In the genomic region with DNA sequence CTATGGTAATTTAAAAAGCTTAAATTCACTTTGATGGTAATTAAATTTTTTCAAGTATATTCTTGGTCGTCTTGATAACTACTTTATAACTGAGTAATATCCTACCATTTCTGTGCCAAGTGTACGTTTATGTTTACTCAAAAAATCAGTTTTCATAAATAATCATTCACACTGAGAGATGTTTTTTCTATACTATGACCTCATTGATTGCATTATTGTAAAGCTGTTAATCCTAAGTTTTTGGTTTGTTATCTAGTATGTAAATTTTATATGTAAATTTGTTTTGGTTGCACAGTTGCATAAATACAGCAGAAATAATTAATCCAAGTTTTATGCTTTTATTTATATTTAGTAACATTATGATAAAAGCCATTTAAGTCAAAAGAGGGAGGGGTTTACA, we compare ENCODE assay signal across 38 cellular contexts.
"Had no signal": no experiment of that assay in that cellular context is flagged by ENCODE, and none has a peak within 500 bp of the region (broad histone marks: within the 10 kb centered on the region; RNA-seq: fewer than 3 reads in every experiment).

No MANE protein-coding gene starts in this region.

- H3K27ac ChIP-seq: adrenal gland, ascending aorta, cardiac muscle cell, VCaP had no signal

- H3K27me3 Mint-ChIP-seq: activated CD4-positive, alpha-beta memory T cell treated with anti-CD3 and anti-CD28 coated beads for 36 hours; activated CD4-positive, alpha-beta T cell treated with anti-CD3 and anti-CD28 coated beads, Interleukin-2, amount 10 ng/mL, durations not matched to agents 24 days and 14 days; activated CD8-positive, alpha-beta T cell treated with anti-CD3 and anti-CD28 coated beads for 36 hours; activated naive CD8-positive, alpha-beta T cell treated with anti-CD3 and anti-CD28 coated beads for 36 hours; central memory CD8-positive, alpha-beta T cell had no signal

- H3K9me3 Mint-ChIP-seq: activated B cell treated with CpG ODN at 0.5 μM for 24 hours; activated CD4-positive, alpha-beta memory T cell treated with anti-CD3 and anti-CD28 coated beads for 36 hours; activated CD4-positive, alpha-beta T cell treated with anti-CD3 and anti-CD28 coated beads, Interleukin-2, amount 10 ng/mL, durations not matched to agents 24 days and 14 days; activated naive CD8-positive, alpha-beta T cell treated with anti-CD3 and anti-CD28 coated beads for 36 hours; activated T-cell treated with anti-CD3 and anti-CD28 coated beads, Interleukin-2, amount 50 U/mL, for 4 hours; activated T-helper 1 cell treated with anti-CD3 and anti-CD28 coated beads, Interleukin-12 subunit alpha, Interleukin-12 subunit beta, Interleukin-2, Interleukin-4 antibody, amounts not matched to agents 30 ng/mL and 10 ng/mL and 1 ng/mL, durations not matched to agents 14 hours and 24 hours and 36 hours; T-helper 1 cell treated with Interleukin-12 subunit alpha and Interleukin-12 subunit beta and Interleukin-4 antibody, amounts not matched to agents 30 μg/mL and 1 μg/mL, for 36 hours; T-helper 2 cell treated with Interferon-gamma antibody and Interleukin-4, amounts not matched to agents 5 μg/mL and 100 μg/mL, for 36 hours had no signal

- H3K4me1 ChIP-seq: ascending aorta had no signal

- DNase-seq: activated B cell treated with CpG ODN at 0.5 μM for 24 hours; activated CD4-positive, alpha-beta memory T cell treated with anti-CD3 and anti-CD28 coated beads for 36 hours; activated CD4-positive, alpha-beta T cell treated with anti-CD3 and anti-CD28 coated beads for 4 hours; activated CD4-positive, alpha-beta T cell treated with anti-CD3 and anti-CD28 coated beads, Interleukin-2, amount 10 ng/mL, durations not matched to agents 24 days and 14 days; activated CD4-positive, alpha-beta T cell treated with anti-CD3 and anti-CD28 coated beads, Interleukin-2, amount 50 U/mL, for 1 hour; activated CD4-positive, alpha-beta T cell treated with anti-CD3 and anti-CD28 coated beads, Interleukin-2, amount 50 U/mL, for 4 hours; activated CD4-positive, CD25-positive, alpha-beta regulatory T cell treated with anti-CD3 and anti-CD28 coated beads, Interleukin-2, amount 50 U/mL, for 72 hours; activated CD8-positive, alpha-beta memory T cell treated with anti-CD3 and anti-CD28 coated beads, Interleukin-2, amount 50 U/mL, for 4 hours; activated CD8-positive, alpha-beta T cell treated with anti-CD3 and anti-CD28 coated beads for 36 hours; activated effector memory CD4-positive, alpha-beta T cell treated with anti-CD3 and anti-CD28 coated beads, Interleukin-2, amount 50 U/mL, for 16 hours; activated gamma-delta T cell treated with Interleukin-2 at 50 U/mL for 16 hours; activated naive CD4-positive, alpha-beta T cell; activated naive CD4-positive, alpha-beta T cell treated with anti-CD3 and anti-CD28 coated beads for 36 hours; activated naive CD4-positive, alpha-beta T cell treated with anti-CD3 and anti-CD28 coated beads, Interleukin-2, amount 50 U/mL, for 16 hours; activated naive CD8-positive, alpha-beta T cell treated with anti-CD3 and anti-CD28 coated beads for 36 hours; activated T-cell treated with anti-CD3 and anti-CD28 coated beads for 4 hours; activated T-cell treated with anti-CD3 and anti-CD28 coated beads, Interleukin-2, amount 50 U/mL, for 1 hour; activated T-cell treated with anti-CD3 and anti-CD28 coated beads, Interleukin-2, amount 50 U/mL, for 4 hours; activated T-cell treated with anti-CD3 and anti-CD28 coated beads, Interleukin-2, amount 50 U/mL, for 72 hours; adrenal gland; amniotic stem cell; anterior cingulate cortex; cerebellar nuclear complex; T-helper 1 cell; T-helper 2 cell; T-helper 9 cell had no signal

- H3K27me3 ChIP-seq: adrenal gland, ascending aorta, cardiac muscle cell had no signal

- H3K36me3 ChIP-seq: adrenal gland, ascending aorta, cardiac muscle cell had no signal

- ATAC-seq: activated CD8-positive, alpha-beta T cell treated with anti-CD3 and anti-CD28 coated beads for 36 hours; activated naive CD4-positive, alpha-beta T cell treated with anti-CD3 and anti-CD28 coated beads, Interleukin-2, amount 50 U/mL, for 72 hours; activated T-cell treated with anti-CD3 and anti-CD28 coated beads, Interleukin-2, amount 50 U/mL, for 4 hours; activated T-cell treated with anti-CD3 and anti-CD28 coated beads, Interleukin-2, amount 50 U/mL, for 72 hours; activated T-helper 17 cell treated with anti-CD3 and anti-CD28 coated beads, Interleukin-2, amount 50 U/mL, for 72 hours had no signal

- FAIRE-seq: bronchial epithelial cell, TTC549 had no signal

- H3K9me3 ChIP-seq: adrenal gland, ascending aorta had no signal

- H3K4me3 Mint-ChIP-seq: activated B cell treated with CpG ODN at 0.5 μM for 24 hours; activated CD4-positive, alpha-beta memory T cell treated with anti-CD3 and anti-CD28 coated beads for 36 hours; activated CD4-positive, alpha-beta T cell treated with anti-CD3 and anti-CD28 coated beads, Interleukin-2, amount 10 ng/mL, durations not matched to agents 24 days and 14 days; activated CD8-positive, alpha-beta T cell treated with anti-CD3 and anti-CD28 coated beads for 36 hours; activated naive CD4-positive, alpha-beta T cell treated with anti-CD3 and anti-CD28 coated beads for 36 hours; activated naive CD8-positive, alpha-beta T cell treated with anti-CD3 and anti-CD28 coated beads for 36 hours; activated T-cell treated with anti-CD3 and anti-CD28 coated beads, Interleukin-2, amount 50 U/mL, for 4 hours; activated T-cell treated with anti-CD3 and anti-CD28 coated beads, Interleukin-2, amount 50 U/mL, for 72 hours; activated T-helper 1 cell treated with anti-CD3 and anti-CD28 coated beads, Interleukin-12 subunit alpha, Interleukin-12 subunit beta, Interleukin-2, Interleukin-4 antibody, amounts not matched to agents 30 ng/mL and 10 ng/mL and 1 ng/mL, durations not matched to agents 14 hours and 24 hours and 36 hours; activated T-helper 17 cell treated with anti-CD3 and anti-CD28 coated beads, Interleukin-2, amount 50 U/mL, for 72 hours; brain; central memory CD8-positive, alpha-beta T cell; T-helper 1 cell treated with Interleukin-12 subunit alpha and Interleukin-12 subunit beta and Interleukin-4 antibody, amounts not matched to agents 30 μg/mL and 1 μg/mL, for 36 hours; T-helper 2 cell treated with Interferon-gamma antibody and Interleukin-4, amounts not matched to agents 5 μg/mL and 100 μg/mL, for 36 hours had no signal

- H3K36me3 Mint-ChIP-seq: activated CD4-positive, alpha-beta memory T cell treated with anti-CD3 and anti-CD28 coated beads for 36 hours; activated naive CD4-positive, alpha-beta T cell treated with anti-CD3 and anti-CD28 coated beads, Interleukin-2, amount 50 U/mL, for 72 hours; activated naive CD8-positive, alpha-beta T cell treated with anti-CD3 and anti-CD28 coated beads for 36 hours; brain had no signal

- H3K4me3 ChIP-seq: adrenal gland, ascending aorta, cardiac muscle cell had no signal

- H3K27ac Mint-ChIP-seq: activated B cell treated with CpG ODN at 0.5 μM for 24 hours; activated CD4-positive, alpha-beta memory T cell treated with anti-CD3 and anti-CD28 coated beads for 36 hours; activated CD4-positive, alpha-beta T cell treated with anti-CD3 and anti-CD28 coated beads, Interleukin-2, amount 10 ng/mL, durations not matched to agents 24 days and 14 days; activated CD8-positive, alpha-beta T cell treated with anti-CD3 and anti-CD28 coated beads for 36 hours; activated naive CD4-positive, alpha-beta T cell treated with anti-CD3 and anti-CD28 coated beads for 36 hours; activated naive CD4-positive, alpha-beta T cell treated with anti-CD3 and anti-CD28 coated beads, Interleukin-2, amount 50 U/mL, for 72 hours; activated naive CD8-positive, alpha-beta T cell treated with anti-CD3 and anti-CD28 coated beads for 36 hours; activated T-cell treated with anti-CD3 and anti-CD28 coated beads, Interleukin-2, amount 50 U/mL, for 72 hours; activated T-helper 1 cell treated with anti-CD3 and anti-CD28 coated beads, Interleukin-12 subunit alpha, Interleukin-12 subunit beta, Interleukin-2, Interleukin-4 antibody, amounts not matched to agents 30 ng/mL and 10 ng/mL and 1 ng/mL, durations not matched to agents 14 hours and 24 hours and 36 hours; activated T-helper 17 cell treated with anti-CD3 and anti-CD28 coated beads, Interleukin-2, amount 50 U/mL, for 72 hours; brain; T-helper 1 cell treated with Interleukin-12 subunit alpha and Interleukin-12 subunit beta and Interleukin-4 antibody, amounts not matched to agents 30 μg/mL and 1 μg/mL, for 36 hours; T-helper 2 cell treated with Interferon-gamma antibody and Interleukin-4, amounts not matched to agents 5 μg/mL and 100 μg/mL, for 36 hours had no signal

- H3K4me1 Mint-ChIP-seq: activated B cell treated with CpG ODN at 0.5 μM for 24 hours; activated CD4-positive, alpha-beta T cell treated with anti-CD3 and anti-CD28 coated beads, Interleukin-2, amount 10 ng/mL, durations not matched to agents 24 days and 14 days; activated naive CD8-positive, alpha-beta T cell treated with anti-CD3 and anti-CD28 coated beads for 36 hours; activated T-helper 17 cell treated with anti-CD3 and anti-CD28 coated beads, Interleukin-2, amount 50 U/mL, for 72 hours; central memory CD8-positive, alpha-beta T cell had no signal
